In genomic region chrX:71180579-71181265, GRCh38 we compare ENCODE assay signal across 16 cellular contexts. TPM values are rescaled to one million over a fixed set of nuclear protein-coding genes. Genes with fewer than 3 reads are reported as not detected.
A peak's percentile ranks its signal among the peaks of the same experiment; 100 is the strongest.
DNase-seq lines count a peak whose midpoint lies in the region; ATAC-seq and TF ChIP-seq lines count a peak whose summit lies in the region.
"Not testable (repeated sequence)": the region's sequence is repeated elsewhere in the genome, so short reads cannot be mapped to it uniquely, and the experiment has no call there.
"Had no signal": no experiment of that assay in that cellular context is flagged by ENCODE, and none has a peak within 500 bp of the region (broad histone marks: within the 10 kb centered on the region; RNA-seq: fewer than 3 reads in every experiment).

No MANE protein-coding gene starts in this region.

- H3K27ac Mint-ChIP-seq in activated CD8-positive, alpha-beta T cell treated with anti-CD3 and anti-CD28 coated beads for 36 hours, result peak overlapping the region; percentile 76
- peak overlapping the region; percentile 98 for H3K27ac Mint-ChIP-seq in activated naive CD8-positive, alpha-beta T cell treated with anti-CD3 and anti-CD28 coated beads, Interleukin-2, amount 50 U/mL, for 24 hours
- peak overlapping the region in 4 of 6 donors; percentile 49 to 98 (median 58) for H3K27ac Mint-ChIP-seq in immature natural killer cell
- not testable (repeated sequence) for H3K27ac Mint-ChIP-seq in stimulated activated naive CD8-positive, alpha-beta T cell treated with anti-CD3 and anti-CD28 coated beads, Interleukin-15, amount 100 ng/mL, for 72 hours

- CTCF ChIA-PET in HEK293 (lab: Yijun Ruan, JAX), result interaction anchor here (0.7 to 6.6 kb wide), 8 partner anchors 35 to 1289 kb away, joined by 3 to 40 read pairs (median 3); no protein-coding TSS in a partner anchor
- CTCF ChIA-PET in RWPE1 (lab: Yijun Ruan, JAX), result not testable (repeated sequence)
- CTCF ChIA-PET in activated CD8-positive, alpha-beta T cell treated with anti-CD3 and anti-CD28 coated beads for 36 hours (lab: Charles Lee), result interaction anchor here (0.8 to 1.6 kb wide), 8 partner anchors 16 to 211 kb away, joined by 3 to 9 read pairs (median 4); partner anchors contain the start of genes FOXO4 and MED12

- POLR2A ChIA-PET in HEK293 (lab: Yijun Ruan, JAX), result interaction anchor here (0.7 to 2.3 kb wide), 3 partner anchors 103 to 1096 kb away, joined by 4 to 19 read pairs (median 6); partner anchors contain the start of genes NONO and RPS4X
- POLR2A ChIA-PET in RWPE1 (lab: Yijun Ruan, JAX; ENCODE audit: low non-redundant PET), result not testable (repeated sequence)
- POLR2A ChIA-PET in activated CD8-positive, alpha-beta T cell treated with anti-CD3 and anti-CD28 coated beads for 36 hours (lab: Charles Lee), result interaction anchor here (1.3 to 2.6 kb wide), 3 partner anchors 10 to 103 kb away, joined by 4 to 10 read pairs (median 7); partner anchors contain the start of genes NONO and ZMYM3

- peak overlapping the region in 10 of 11 experiments; percentile 86 to 94 (median 90); a peak in 19 of 22 replicates for H3K27ac ChIP-seq in BLaER1 treated with 17β-estradiol and CSF1 and Interleukin-3, amounts not matched to agents 10 nM and 100 nM
- not testable (repeated sequence) for H3K27ac ChIP-seq in HEK293 (ENCODE audit: extremely low read depth, low read depth, low read length)
- peak overlapping the region; percentile 72; the same call in 1 of the 2 replicates for H3K27ac ChIP-seq in RWPE1
- H3K27ac ChIP-seq in neutrophil, result peak overlapping the region; percentile 92

- not testable (repeated sequence) for H4K20me1 ChIP-seq in BLaER1 treated with 17β-estradiol and CSF1 and Interleukin-3, amounts not matched to agents 10 nM and 100 nM

- not testable (repeated sequence) for H3K27me3 Mint-ChIP-seq in activated CD8-positive, alpha-beta T cell treated with anti-CD3 and anti-CD28 coated beads for 36 hours; activated naive CD8-positive, alpha-beta T cell treated with anti-CD3 and anti-CD28 coated beads, Interleukin-2, amount 50 U/mL, for 24 hours; stimulated activated naive CD8-positive, alpha-beta T cell treated with anti-CD3 and anti-CD28 coated beads, Interleukin-15, amount 100 ng/mL, for 72 hours
- H3K27me3 Mint-ChIP-seq in immature natural killer cell (ENCODE audit: low read depth in 3 of 3), result peaks cover 8 to 12% (median 8%) of the 10 kb centered on the region in 3 donors

- H3K4me3 ChIP-seq in BLaER1 treated with 17β-estradiol and CSF1 and Interleukin-3, amounts not matched to agents 10 nM and 100 nM, result peak overlapping the region in 1 of 10 experiments; percentile 51; a peak in 1 of 20 replicates
- not testable (repeated sequence) for H3K4me3 ChIP-seq in HEK293 (ENCODE audit: low read depth, low read length); neutrophil (ENCODE audit: low read depth in 1 of 2, low read length in 1 of 2)

- not testable (repeated sequence) for DNase-seq in RWPE1 (ENCODE audit: low spot score); activated CD8-positive, alpha-beta T cell treated with anti-CD3 and anti-CD28 coated beads for 36 hours; activated naive CD8-positive, alpha-beta T cell treated with anti-CD3 and anti-CD28 coated beads, Interleukin-2, amount 50 U/mL, for 24 hours; immature natural killer cell; stimulated activated naive CD8-positive, alpha-beta T cell treated with anti-CD3 and anti-CD28 coated beads, Interleukin-15, amount 100 ng/mL, for 72 hours

- not testable (repeated sequence) for H3K36me3 Mint-ChIP-seq in activated CD8-positive, alpha-beta T cell treated with anti-CD3 and anti-CD28 coated beads for 36 hours (ENCODE audit: low read depth); activated naive CD8-positive, alpha-beta T cell treated with anti-CD3 and anti-CD28 coated beads, Interleukin-2, amount 50 U/mL, for 24 hours (ENCODE audit: low read depth); immature natural killer cell

- intact Hi-C loops in activated CD8-positive, alpha-beta T cell treated with anti-CD3 and anti-CD28 coated beads for 36 hours (cut with micrococcal nuclease), result loop anchor here (5.0 kb wide), 1 partner anchor 83 kb away; the partner anchor contains the start of gene FOXO4

- peaks cover 9 to 31% (median 21%) of the 10 kb centered on the region in 10 experiments; a peak in 19 of 20 replicates for H3K4me1 ChIP-seq in BLaER1 treated with 17β-estradiol and CSF1 and Interleukin-3, amounts not matched to agents 10 nM and 100 nM
- not testable (repeated sequence) for H3K4me1 ChIP-seq in HEK293 (ENCODE audit: control insufficient read depth, insufficient read depth, low read length)
- H3K4me1 ChIP-seq in neutrophil (ENCODE audit: control insufficient read depth in 1 of 2, insufficient read depth in 1 of 2, low read depth in 1 of 2, low read length in 1 of 2), result peaks cover 0 to 15% of the 10 kb centered on the region in 2 experiments

- H3K9ac ChIP-seq in BLaER1 treated with 17β-estradiol and CSF1 and Interleukin-3, amounts not matched to agents 10 nM and 100 nM, result peak overlapping the region in 10 of 11 experiments; percentile 75 to 87 (median 82); a peak in 10 of 22 replicates

- not testable (repeated sequence) for TF ChIP-seq CTCF in HEK293 (tag by site-specific recombination; IDR thresholded peaks at IDR 0.05); RWPE1 (conservative IDR thresholded peaks at IDR 0.05; ENCODE audit: low read depth); activated CD8-positive, alpha-beta T cell treated with anti-CD3 and anti-CD28 coated beads for 36 hours (IDR thresholded peaks at IDR 0.05); neutrophil (IDR thresholded peaks at IDR 0.05)

- H3K36me3 ChIP-seq in BLaER1 treated with 17β-estradiol and CSF1 and Interleukin-3, amounts not matched to agents 10 nM and 100 nM, result peaks cover 0 to 12% (median 0%) of the 10 kb centered on the region in 11 experiments; a peak in 2 of 22 replicates
- not testable (repeated sequence) for H3K36me3 ChIP-seq in HEK293 (ENCODE audit: control insufficient read depth in 2 of 2, insufficient read depth in 1 of 2, low read length in 2 of 2); neutrophil

- not testable (repeated sequence) for ATAC-seq in activated CD8-positive, alpha-beta T cell treated with anti-CD3 and anti-CD28 coated beads for 36 hours; activated naive CD8-positive, alpha-beta T cell treated with anti-CD3 and anti-CD28 coated beads, Interleukin-2, amount 50 U/mL, for 24 hours; stimulated activated naive CD8-positive, alpha-beta T cell treated with anti-CD3 and anti-CD28 coated beads, Interleukin-15, amount 100 ng/mL, for 72 hours

- not testable (repeated sequence) for H3K9me3 Mint-ChIP-seq in activated CD8-positive, alpha-beta T cell treated with anti-CD3 and anti-CD28 coated beads for 36 hours; activated naive CD8-positive, alpha-beta T cell treated with anti-CD3 and anti-CD28 coated beads, Interleukin-2, amount 50 U/mL, for 24 hours; immature natural killer cell; stimulated activated naive CD8-positive, alpha-beta T cell treated with anti-CD3 and anti-CD28 coated beads, Interleukin-15, amount 100 ng/mL, for 72 hours

- peaks cover 47 to 94% (median 87%) of the 10 kb centered on the region in 11 experiments for H3K27me3 ChIP-seq in BLaER1 treated with 17β-estradiol and CSF1 and Interleukin-3, amounts not matched to agents 10 nM and 100 nM
- not testable (repeated sequence) for H3K27me3 ChIP-seq in neutrophil

- H3K4me2 ChIP-seq in BLaER1 treated with 17β-estradiol and CSF1 and Interleukin-3, amounts not matched to agents 10 nM and 100 nM, result peak overlapping the region; percentile 38 to 81 (median 61); a peak in 21 of 22 replicates

- not testable (repeated sequence) for H3K9me3 ChIP-seq in BLaER1 treated with 17β-estradiol and CSF1 and Interleukin-3, amounts not matched to agents 10 nM and 100 nM (replicated peaks in 1 of 11); HEK293 (ENCODE audit: control insufficient read depth, insufficient read depth, low read depth, low read length); neutrophil

- peaks cover 13% of the 10 kb centered on the region for H3K4me1 Mint-ChIP-seq in activated CD8-positive, alpha-beta T cell treated with anti-CD3 and anti-CD28 coated beads for 36 hours (ENCODE audit: low read depth)
- H3K4me1 Mint-ChIP-seq in activated naive CD8-positive, alpha-beta T cell treated with anti-CD3 and anti-CD28 coated beads, Interleukin-2, amount 50 U/mL, for 24 hours, result peaks cover 24% of the 10 kb centered on the region
- H3K4me1 Mint-ChIP-seq in immature natural killer cell, result peaks cover 11 to 12% of the 10 kb centered on the region in 2 donors
- H3K4me1 Mint-ChIP-seq in stimulated activated naive CD8-positive, alpha-beta T cell treated with anti-CD3 and anti-CD28 coated beads, Interleukin-15, amount 100 ng/mL, for 72 hours, result not testable (repeated sequence)

- H3K4me3 Mint-ChIP-seq in activated CD8-positive, alpha-beta T cell treated with anti-CD3 and anti-CD28 coated beads for 36 hours, result peak overlapping the region; percentile 92
- peak overlapping the region; percentile 88 for H3K4me3 Mint-ChIP-seq in activated naive CD8-positive, alpha-beta T cell treated with anti-CD3 and anti-CD28 coated beads, Interleukin-2, amount 50 U/mL, for 24 hours
- peak overlapping the region in 3 of 5 donors; percentile 10 to 44 (median 21) for H3K4me3 Mint-ChIP-seq in immature natural killer cell
- H3K4me3 Mint-ChIP-seq in stimulated activated naive CD8-positive, alpha-beta T cell treated with anti-CD3 and anti-CD28 coated beads, Interleukin-15, amount 100 ng/mL, for 72 hours, result peak overlapping the region; percentile 39 to 46

TF ChIP-seq in HEK293, 187 proteins besides CTCF, POLR2A, EP300 and RAD21 (continues in another document):
- peak; percentile 81 for TF ChIP-seq ZNF510 (tag by site-specific recombination; IDR thresholded peaks at IDR 0.05; ENCODE audit: insufficient replicate concordance)
- peak; percentile 72; the same call in 1 of the 2 replicates for TF ChIP-seq ZNF433 (tag by site-specific recombination; IDR thresholded peaks at IDR 0.05; ENCODE audit: low read depth)
- TF ChIP-seq KLF7 (tag by site-specific recombination; IDR thresholded peaks at IDR 0.05; ENCODE audit: borderline replicate concordance), result peak; percentile 67; the same call in 1 of the 2 replicates

RNA-seq across cellular contexts. Expression of gene NLGN3, which starts 36.1 kb away (rescaled TPM):
- total RNA-seq in activated CD8-positive, alpha-beta T cell treated with anti-CD3 and anti-CD28 coated beads for 36 hours, result under 1 TPM; 0.54 to 0.63 TPM
- under 1 TPM in 2 of 3 donors, not detected in 1; 0.07 to 0.08 TPM for polyA plus RNA-seq in immature natural killer cell

RNA-seq across cellular contexts. Expression of gene GJB1, which starts 42.3 kb away (rescaled TPM):
- total RNA-seq in activated CD8-positive, alpha-beta T cell treated with anti-CD3 and anti-CD28 coated beads for 36 hours, result not detected
- not detected for polyA plus RNA-seq in immature natural killer cell
- total RNA-seq: aorta, M059J, myocyte, posterior vena cava, RPMI7951, vagina had no signal
- polyA plus RNA-seq: mammary epithelial cell, SK-N-SH had no signal

Comparison
In these comparisons a context has a peak if more than half of its experiments do, and no peak if none do; other contexts are left out.
1. H3K4me3 Mint-ChIP-seq: peak in every context shown above with its lines; median percentile 92 in activated CD8-positive, alpha-beta T cell treated with anti-CD3 and anti-CD28 coated beads for 36 hours; 88 in activated naive CD8-positive, alpha-beta T cell treated with anti-CD3 and anti-CD28 coated beads, Interleukin-2, amount 50 U/mL, for 24 hours; 42 in stimulated activated naive CD8-positive, alpha-beta T cell treated with anti-CD3 and anti-CD28 coated beads, Interleukin-15, amount 100 ng/mL, for 72 hours; 21 in immature natural killer cell.